21 cellular contexts compared by ENCODE assay signal in the genomic region with DNA sequence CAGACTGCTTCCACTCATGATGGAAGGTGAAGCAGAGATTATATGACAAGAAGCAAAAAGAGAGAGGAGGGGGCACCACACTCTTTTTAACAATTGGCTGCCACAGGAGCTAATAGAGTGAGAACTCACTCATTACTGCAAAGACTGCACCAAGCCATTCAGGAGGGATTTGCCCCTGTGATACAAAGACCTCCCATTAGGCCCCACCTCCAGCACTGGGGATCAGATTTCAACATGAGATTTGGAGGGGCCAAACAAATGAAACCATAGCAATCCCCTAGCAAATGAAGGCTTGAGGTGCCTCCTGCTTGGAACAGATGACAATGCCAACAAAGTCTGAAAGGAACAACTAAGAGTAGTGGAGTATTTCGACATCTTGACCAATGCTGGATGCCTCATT.
"Had no signal": no experiment of that assay in that cellular context is flagged by ENCODE, and none has a peak within 500 bp of the region (broad histone marks: within the 10 kb centered on the region; RNA-seq: fewer than 3 reads in every experiment).

No MANE protein-coding gene starts in this region.

- H3K27me3 ChIP-seq: dorsolateral prefrontal cortex, esophagus muscularis mucosa, hepatocyte, ovary, sigmoid colon, stomach, testis, upper lobe of left lung had no signal

- H3K27ac ChIP-seq: dorsolateral prefrontal cortex, esophagus muscularis mucosa, hepatocyte, ovary, sigmoid colon, stomach, testis, upper lobe of left lung had no signal

- H3K36me3 ChIP-seq: esophagus muscularis mucosa, ovary, sigmoid colon, stomach, upper lobe of left lung had no signal

- H3K4me1 ChIP-seq: esophagus muscularis mucosa, sigmoid colon, stomach, testis, upper lobe of left lung had no signal

- ATAC-seq: activated CD4-positive, alpha-beta T cell treated with anti-CD3 and anti-CD28 coated beads for 36 hours had no signal

- FAIRE-seq: astrocyte, bronchial epithelial cell had no signal

- H3K4me3 ChIP-seq: dorsolateral prefrontal cortex, esophagus muscularis mucosa, hepatocyte, lung, ovary, sigmoid colon, stomach, testis, upper lobe of left lung had no signal

- H3K9me3 ChIP-seq: esophagus muscularis mucosa, stomach, testis, upper lobe of left lung had no signal

- DNase-seq: activated CD4-positive, alpha-beta memory T cell treated with anti-CD3 and anti-CD28 coated beads, Interleukin-2, amount 10 ng/mL, durations not matched to agents 7 days and 5 days; activated CD4-positive, alpha-beta T cell treated with anti-CD3 and anti-CD28 coated beads for 36 hours; activated effector memory CD4-positive, alpha-beta T cell treated with Interleukin-2 at 50 U/mL for 16 hours; activated naive CD4-positive, alpha-beta T cell treated with anti-CD3 and anti-CD28 coated beads, Interleukin-2, amount 50 U/mL, for 16 hours; activated T-cell treated with anti-CD3 and anti-CD28 coated beads, Interleukin-2, amount 50 U/mL, for 24 hours; dorsolateral prefrontal cortex; islet precursor cell; midbrain; ovary; sigmoid colon; stimulated activated CD4-positive, alpha-beta T cell treated with anti-CD3 and anti-CD28 coated beads, Interleukin-1b, Interleukin-23, amount 100 ng/mL, for 48 hours; stomach; T-helper 1 cell; T1000; testis; upper lobe of left lung had no signal
